In genomic region chr10:98028168-98028770, GRCh38 we compare ENCODE assay signal across 9 cellular contexts. TPM values are rescaled to one million over a fixed set of nuclear protein-coding genes. Genes with fewer than 3 reads are reported as not detected.
DNase-seq lines count a peak whose midpoint lies in the region; ATAC-seq, FAIRE-seq and TF ChIP-seq lines count a peak whose summit lies in the region.
"Had no signal": no experiment of that assay in that cellular context is flagged by ENCODE, and none has a peak within 500 bp of the region (broad histone marks: within the 10 kb centered on the region; RNA-seq: fewer than 3 reads in every experiment).

No MANE protein-coding gene starts in this region.

- H3K27ac Mint-ChIP-seq in CD8-positive, alpha-beta T cell, result no peak overlapping the region
- peak overlapping the region in 1 of 9 donors; percentile 5 for H3K27ac Mint-ChIP-seq in naive thymus-derived CD4-positive, alpha-beta T cell
- H3K27ac Mint-ChIP-seq: IgD-negative memory B cell had no signal

- no peak for TF ChIP-seq POLR2A in endothelial cell of umbilical vein (IDR thresholded peaks at IDR 0.05; ENCODE audit: low read depth, low read length)

- H3K36me3 ChIP-seq in CD8-positive, alpha-beta T cell (ENCODE audit: insufficient read depth, low read length), result no peaks in the 10 kb centered on the region
- H3K36me3 ChIP-seq in endothelial cell of umbilical vein (ENCODE audit: control insufficient read depth in 2 of 2, extremely low read depth in 1 of 2, insufficient read depth in 2 of 2, low read length in 2 of 2), result no peaks in the 10 kb centered on the region
- H3K36me3 ChIP-seq in naive thymus-derived CD4-positive, alpha-beta T cell (ENCODE audit: control insufficient read depth in 2 of 3, insufficient read depth in 3 of 3, low read length in 3 of 3), result no peaks in the 10 kb centered on the region

- no TSS peak for BruUV-seq in endothelial cell of umbilical vein (replicated peaks; lab: Mats Ljungman, UMichigan)

- peaks cover 23% of the 10 kb centered on the region for H3K27me3 ChIP-seq in CD8-positive, alpha-beta T cell (ENCODE audit: insufficient read depth, low read length)
- H3K27me3 ChIP-seq in endothelial cell of umbilical vein (ENCODE audit: control insufficient read depth in 2 of 2, insufficient read depth in 2 of 2, low read length in 2 of 2), result peaks cover 41 to 48% of the 10 kb centered on the region in 2 experiments
- peaks cover 8 to 13% of the 10 kb centered on the region in 2 donors for H3K27me3 ChIP-seq in naive thymus-derived CD4-positive, alpha-beta T cell (ENCODE audit: control insufficient read depth in 2 of 2, insufficient read depth in 2 of 2, low read length in 2 of 2)

- H4K20me1 ChIP-seq in endothelial cell of umbilical vein (replicated peaks; ENCODE audit: control insufficient read depth, extremely low read depth, insufficient read depth, low read length), result no peaks in the 10 kb centered on the region

- H3K4me1 ChIP-seq in CD8-positive, alpha-beta T cell (ENCODE audit: insufficient read depth, low read length), result peaks cover 4% of the 10 kb centered on the region
- no peaks in the 10 kb centered on the region for H3K4me1 ChIP-seq in endothelial cell of umbilical vein (ENCODE audit: control insufficient read depth, extremely low read depth, insufficient read depth, low read length)
- peaks cover 0 to 4% of the 10 kb centered on the region in 2 donors for H3K4me1 ChIP-seq in naive thymus-derived CD4-positive, alpha-beta T cell (ENCODE audit: control insufficient read depth in 2 of 2, insufficient read depth in 2 of 2, low read length in 2 of 2)

- H3K4me1 Mint-ChIP-seq in CD8-positive, alpha-beta T cell (ENCODE audit: low read depth), result peaks cover 7% of the 10 kb centered on the region
- H3K4me1 Mint-ChIP-seq in naive thymus-derived CD4-positive, alpha-beta T cell, result peaks cover 2 to 19% (median 12%) of the 10 kb centered on the region in 7 donors

- peak; percentile 66 for ATAC-seq in CD8-positive, alpha-beta T cell
- ATAC-seq in naive thymus-derived CD4-positive, alpha-beta T cell, result peak; percentile 78
- ATAC-seq in GM19463 (IDR thresholded peaks at IDR 0.05; ENCODE audit: unreplicated experiment), result no peak

- peaks cover 53% of the 10 kb centered on the region for H3K27me3 Mint-ChIP-seq in CD8-positive, alpha-beta T cell (ENCODE audit: low read depth)
- H3K27me3 Mint-ChIP-seq in naive thymus-derived CD4-positive, alpha-beta T cell, result peaks cover 57 to 65% (median 62%) of the 10 kb centered on the region in 5 donors

- no peak overlapping the region for H3K27ac ChIP-seq in CD8-positive, alpha-beta T cell (ENCODE audit: low read depth, low read length)
- no peak overlapping the region for H3K27ac ChIP-seq in endothelial cell of umbilical vein (ENCODE audit: insufficient read depth, low read depth, low read length)
- H3K27ac ChIP-seq in naive thymus-derived CD4-positive, alpha-beta T cell (ENCODE audit: low read depth, low read length), result no peak overlapping the region

- no peaks in the 10 kb centered on the region for H3K36me3 Mint-ChIP-seq in CD8-positive, alpha-beta T cell
- no peaks in the 10 kb centered on the region for H3K36me3 Mint-ChIP-seq in naive thymus-derived CD4-positive, alpha-beta T cell
- H3K36me3 Mint-ChIP-seq: IgD-negative memory B cell had no signal

- H3K79me2 ChIP-seq in endothelial cell of umbilical vein (ENCODE audit: control insufficient read depth, insufficient read depth, low read length), result no peaks in the 10 kb centered on the region

- no peaks in the 10 kb centered on the region for H3K9me1 ChIP-seq in endothelial cell of umbilical vein (replicated peaks; ENCODE audit: control insufficient read depth, extremely low read depth, insufficient read depth, low read length)

- FAIRE-seq in endothelial cell of umbilical vein (lab: Jason Lieb, UNC), result peak; percentile 69

- peak; percentile 60 for TF ChIP-seq CTCF in CD8-positive, alpha-beta T cell (IDR thresholded peaks at IDR 0.05)
- peak; percentile 72 to 81 for TF ChIP-seq CTCF in endothelial cell of umbilical vein (IDR thresholded peaks at IDR 0.05; ENCODE audit: extremely low read depth in 1 of 2, insufficient read depth in 1 of 2, low read depth in 1 of 2, low read length in 2 of 2)

- dilution Hi-C loops in endothelial cell of umbilical vein (cut with MboI; ENCODE audit: extremely low pct_ligation_motif_present, low sequenced_read_pairs), result no loop called here

- intact Hi-C loops in CD8-positive, alpha-beta T cell (cut with DNase I, micrococcal nuclease), result loop anchor here (1.0 to 5.0 kb wide), 3 partner anchors 114 to 326 kb away; no protein-coding TSS in a partner anchor
- intact Hi-C loops in endothelial cell of umbilical vein (cut with micrococcal nuclease), result loop anchor here (5.0 kb wide), 1 partner anchor 236 kb away; no protein-coding TSS in a partner anchor
- intact Hi-C loops in naive thymus-derived CD4-positive, alpha-beta T cell (cut with micrococcal nuclease), result loop anchor here in 1 of 2 donors (5.0 to 10.0 kb wide), 2 partner anchors 111 to 263 kb away; no protein-coding TSS in a partner anchor

- H3K4me3 ChIP-seq in CD8-positive, alpha-beta T cell (ENCODE audit: low read depth, low read length), result no peak overlapping the region
- no peak overlapping the region for H3K4me3 ChIP-seq in endothelial cell of umbilical vein (replicated peaks in 1 of 3; ENCODE audit: insufficient read depth in 1 of 3, low read depth in 1 of 3, low read length in 3 of 3)
- no peak overlapping the region for H3K4me3 ChIP-seq in naive thymus-derived CD4-positive, alpha-beta T cell (ENCODE audit: low read length)

- H3K9ac ChIP-seq in endothelial cell of umbilical vein (replicated peaks; ENCODE audit: extremely low read depth, insufficient read depth, low read length), result no peak overlapping the region

- H3K9me3 ChIP-seq in CD8-positive, alpha-beta T cell (ENCODE audit: low read length), result no peaks in the 10 kb centered on the region
- no peaks in the 10 kb centered on the region for H3K9me3 ChIP-seq in endothelial cell of umbilical vein (replicated peaks; ENCODE audit: control insufficient read depth, insufficient read depth, low read length)
- no peaks in the 10 kb centered on the region for H3K9me3 ChIP-seq in naive thymus-derived CD4-positive, alpha-beta T cell (ENCODE audit: control insufficient read depth in 2 of 3, low read length in 3 of 3)

- no peaks in the 10 kb centered on the region for H3K9me3 Mint-ChIP-seq in CD8-positive, alpha-beta T cell
- no peaks in the 10 kb centered on the region for H3K9me3 Mint-ChIP-seq in naive thymus-derived CD4-positive, alpha-beta T cell

- peak; percentile 25 to 68 (median 52) for DNase-seq in CD8-positive, alpha-beta T cell
- DNase-seq in H4 (ENCODE audit: low spot score) (peak; percentile 64), NCI-H510A treated with DMSO at 0.1 percent for 48 hours (lab: John Stamatoyannopoulos, UW) (peak; percentile 86), endothelial cell of umbilical vein (ENCODE audit: low read depth, low spot score) (peak; percentile 37)
- DNase-seq in activated CD8-positive, alpha-beta memory T cell treated with anti-CD3 and anti-CD28 coated beads for 4 hours (ENCODE audit: low read depth in 2 of 2), result peak; percentile 33 to 35
- peak in 8 of 9 donors; percentile 18 to 58 (median 41) for DNase-seq in naive thymus-derived CD4-positive, alpha-beta T cell
- peak in 5 of 6 experiments; percentile 20 to 53 (median 25) for DNase-seq in stimulated activated naive CD4-positive, alpha-beta T cell (lab: John Stamatoyannopoulos, UW)

- POLR2A ChIA-PET in CD8-positive, alpha-beta T cell (lab: Charles Lee), result no interaction called here
- POLR2A ChIA-PET in endothelial cell of umbilical vein (lab: Charles Lee), result no interaction called here
- POLR2A ChIA-PET in naive thymus-derived CD4-positive, alpha-beta T cell (lab: Charles Lee), result no interaction called here

- CTCF ChIA-PET in CD8-positive, alpha-beta T cell (lab: Charles Lee), result interaction anchor here (0.7 to 2.4 kb wide), 8 partner anchors 9 to 327 kb away, joined by 3 to 11 read pairs (median 4); no protein-coding TSS in a partner anchor
- CTCF ChIA-PET in endothelial cell of umbilical vein (lab: Charles Lee), result interaction anchor here (0.7 to 7.3 kb wide), 24 partner anchors 8 to 281 kb away, joined by 3 to 81 read pairs (median 4); no protein-coding TSS in a partner anchor
- CTCF ChIA-PET in naive thymus-derived CD4-positive, alpha-beta T cell (lab: Charles Lee), result interaction anchor here (1.1 to 1.6 kb wide), 5 partner anchors 8 to 113 kb away, joined by 3 to 6 read pairs (median 3); no protein-coding TSS in a partner anchor

- no peak overlapping the region for H3K4me2 ChIP-seq in endothelial cell of umbilical vein (ENCODE audit: insufficient read depth, low read length)

- H2AFZ ChIP-seq in endothelial cell of umbilical vein (ENCODE audit: low read depth, low read length), result no peak overlapping the region

- H3K4me3 Mint-ChIP-seq in CD8-positive, alpha-beta T cell, result no peak overlapping the region
- peak overlapping the region in 5 of 10 donors; percentile 17 to 77 (median 55) for H3K4me3 Mint-ChIP-seq in naive thymus-derived CD4-positive, alpha-beta T cell

TF ChIP-seq in endothelial cell of umbilical vein, 7 proteins besides CTCF, POLR2A, EP300 and RAD21 (continues in another document):
- TF ChIP-seq GATA2 (IDR thresholded peaks at IDR 0.05; ENCODE audit: insufficient read depth, insufficient read length, low read depth, low read length) (no peak), MYC (IDR thresholded peaks at IDR 0.05; ENCODE audit: low read depth, low read length) (no peak), JUN (IDR thresholded peaks at IDR 0.05; ENCODE audit: borderline replicate concordance, insufficient read depth, insufficient read length, low read depth) (no peak), EZH2 (IDR thresholded peaks at IDR 0.05; ENCODE audit: borderline replicate concordance, low read depth, low read length, severe bottlenecking) (no peak), MAX (IDR thresholded peaks at IDR 0.05; ENCODE audit: insufficient read depth, insufficient read length) (no peak), POLR2AphosphoS5 (IDR thresholded peaks at IDR 0.05; ENCODE audit: insufficient read depth, low read depth, low read length) (no peak)

RNA-seq across cellular contexts. Expression of gene CRTAC1, which starts 2.2 kb away (rescaled TPM):
- total RNA-seq in CD8-positive, alpha-beta T cell, result not detected
- total RNA-seq in H4 (2014; rRNA removed; shearing (Covaris generic)), result 0.17 TPM in 1 of 2 replicates, not detected in the other
- total RNA-seq in endothelial cell of umbilical vein, result 0.72 and 3.0 TPM in 2 replicates
- 0.92 and 1.4 TPM in 2 replicates for polyA plus RNA-seq in endothelial cell of umbilical vein
- polyA plus RNA-seq in endothelial cell of umbilical vein (2011; cell fraction: cytosol; rRNA removed), result 1.6 TPM in 2 replicates
- polyA plus RNA-seq in endothelial cell of umbilical vein (2011; cell fraction: nucleus; rRNA removed), result 1.5 and 2.0 TPM in 2 replicates
- polyA plus RNA-seq in endothelial cell of umbilical vein (2012), result 4.0 and 5.7 TPM in 2 replicates
- polyA minus RNA-seq in endothelial cell of umbilical vein, result 0.29 and 0.36 TPM in 2 replicates
- polyA minus RNA-seq in endothelial cell of umbilical vein (2011; cell fraction: cytosol; rRNA and poly(A)+ RNA removed), result not detected
- 0.67 and 1.2 TPM in 2 replicates for polyA minus RNA-seq in endothelial cell of umbilical vein (2011; cell fraction: nucleus; rRNA and poly(A)+ RNA removed)
- not detected for total RNA-seq in naive thymus-derived CD4-positive, alpha-beta T cell
- polyA plus RNA-seq in naive thymus-derived CD4-positive, alpha-beta T cell, result not detected
- polyA plus RNA-seq: IgD-negative memory B cell had no signal

Comparison
In these comparisons a context has a peak if more than half of its experiments do, and no peak if none do; other contexts are left out.
1. DNase-seq: peak in every context shown above with its lines; median percentile 86 in NCI-H510A treated with DMSO at 0.1 percent for 48 hours; 64 in H4; 52 in CD8-positive, alpha-beta T cell; 41 in naive thymus-derived CD4-positive, alpha-beta T cell; 37 in endothelial cell of umbilical vein; 34 in activated CD8-positive, alpha-beta memory T cell treated with anti-CD3 and anti-CD28 coated beads for 4 hours; 25 in stimulated activated naive CD4-positive, alpha-beta T cell.